ENCODE assay signal across 1 cellular context in the genomic region with DNA sequence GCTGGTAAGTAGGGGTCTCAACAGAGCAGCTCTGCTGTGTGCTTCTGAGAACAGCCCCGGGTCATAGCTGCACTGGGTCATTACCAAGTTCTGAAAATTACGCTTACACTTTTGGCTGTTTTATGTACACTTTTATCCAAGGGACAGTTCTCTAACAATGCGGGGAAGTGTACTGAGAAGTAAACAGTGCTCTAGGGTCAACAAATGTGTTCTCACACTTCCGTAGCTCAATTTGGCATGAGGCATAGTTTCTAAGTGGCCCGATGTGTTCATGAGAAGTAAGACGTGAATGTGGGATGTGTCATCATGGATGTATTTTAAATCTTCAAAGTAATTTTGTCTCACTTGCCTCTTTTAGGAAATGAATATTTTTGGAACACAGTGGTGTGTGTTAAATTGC.
TF ChIP-seq lines count a peak whose summit lies in the region.

No MANE protein-coding gene starts in this region.

TF ChIP-seq in K562, 482 proteins besides CTCF, POLR2A, EP300 and RAD21:
- no peak for TF ChIP-seq RBM15 (IDR thresholded peaks at IDR 0.05; ENCODE audit: insufficient read depth, low read length)
- TF ChIP-seq, protein P1, sequence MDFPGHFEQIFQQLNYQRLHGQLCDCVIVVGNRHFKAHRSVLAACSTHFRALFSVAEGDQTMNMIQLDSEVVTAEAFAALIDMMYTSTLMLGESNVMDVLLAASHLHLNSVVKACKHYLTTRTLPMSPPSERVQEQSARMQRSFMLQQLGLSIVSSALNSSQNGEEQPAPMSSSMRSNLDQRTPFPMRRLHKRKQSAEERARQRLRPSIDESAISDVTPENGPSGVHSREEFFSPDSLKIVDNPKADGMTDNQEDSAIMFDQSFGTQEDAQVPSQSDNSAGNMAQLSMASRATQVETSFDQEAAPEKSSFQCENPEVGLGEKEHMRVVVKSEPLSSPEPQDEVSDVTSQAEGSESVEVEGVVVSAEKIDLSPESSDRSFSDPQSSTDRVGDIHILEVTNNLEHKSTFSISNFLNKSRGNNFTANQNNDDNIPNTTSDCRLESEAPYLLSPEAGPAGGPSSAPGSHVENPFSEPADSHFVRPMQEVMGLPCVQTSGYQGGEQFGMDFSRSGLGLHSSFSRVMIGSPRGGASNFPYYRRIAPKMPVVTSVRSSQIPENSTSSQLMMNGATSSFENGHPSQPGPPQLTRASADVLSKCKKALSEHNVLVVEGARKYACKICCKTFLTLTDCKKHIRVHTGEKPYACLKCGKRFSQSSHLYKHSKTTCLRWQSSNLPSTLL (IDR thresholded peaks at IDR 0.05), result no peak
- no peak for TF ChIP-seq ASH1L (IDR thresholded peaks at IDR 0.05; ENCODE audit: borderline replicate concordance, low read depth, partially characterized antibody)
- TF ChIP-seq ZNF174 (CRISPR knock-in tag; IDR thresholded peaks at IDR 0.05), result no peak
- TF ChIP-seq, protein P2, sequence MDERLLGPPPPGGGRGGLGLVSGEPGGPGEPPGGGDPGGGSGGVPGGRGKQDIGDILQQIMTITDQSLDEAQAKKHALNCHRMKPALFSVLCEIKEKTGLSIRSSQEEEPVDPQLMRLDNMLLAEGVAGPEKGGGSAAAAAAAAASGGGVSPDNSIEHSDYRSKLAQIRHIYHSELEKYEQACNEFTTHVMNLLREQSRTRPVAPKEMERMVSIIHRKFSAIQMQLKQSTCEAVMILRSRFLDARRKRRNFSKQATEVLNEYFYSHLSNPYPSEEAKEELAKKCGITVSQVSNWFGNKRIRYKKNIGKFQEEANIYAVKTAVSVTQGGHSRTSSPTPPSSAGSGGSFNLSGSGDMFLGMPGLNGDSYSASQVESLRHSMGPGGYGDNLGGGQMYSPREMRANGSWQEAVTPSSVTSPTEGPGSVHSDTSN (CRISPR knock-in tag; IDR thresholded peaks at IDR 0.05; ENCODE audit: low read depth), result no peak
- TF ChIP-seq, protein P2 (tag; conservative IDR thresholded peaks at IDR 0.05; ENCODE audit: low read depth), result no peak
- no peak for TF ChIP-seq ZFP1 (CRISPR knock-in tag; IDR thresholded peaks at IDR 0.05)
- TF ChIP-seq, protein P3, sequence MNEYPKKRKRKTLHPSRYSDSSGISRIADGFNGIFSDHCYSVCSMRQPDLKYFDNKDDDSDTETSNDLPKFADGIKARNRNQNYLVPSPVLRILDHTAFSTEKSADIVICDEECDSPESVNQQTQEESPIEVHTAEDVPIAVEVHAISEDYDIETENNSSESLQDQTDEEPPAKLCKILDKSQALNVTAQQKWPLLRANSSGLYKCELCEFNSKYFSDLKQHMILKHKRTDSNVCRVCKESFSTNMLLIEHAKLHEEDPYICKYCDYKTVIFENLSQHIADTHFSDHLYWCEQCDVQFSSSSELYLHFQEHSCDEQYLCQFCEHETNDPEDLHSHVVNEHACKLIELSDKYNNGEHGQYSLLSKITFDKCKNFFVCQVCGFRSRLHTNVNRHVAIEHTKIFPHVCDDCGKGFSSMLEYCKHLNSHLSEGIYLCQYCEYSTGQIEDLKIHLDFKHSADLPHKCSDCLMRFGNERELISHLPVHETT (CRISPR knock-in tag; conservative IDR thresholded peaks at IDR 0.05 in 1 of 2, IDR thresholded peaks at IDR 0.05 in 1 of 2), result no peak
- TF ChIP-seq, protein P4, sequence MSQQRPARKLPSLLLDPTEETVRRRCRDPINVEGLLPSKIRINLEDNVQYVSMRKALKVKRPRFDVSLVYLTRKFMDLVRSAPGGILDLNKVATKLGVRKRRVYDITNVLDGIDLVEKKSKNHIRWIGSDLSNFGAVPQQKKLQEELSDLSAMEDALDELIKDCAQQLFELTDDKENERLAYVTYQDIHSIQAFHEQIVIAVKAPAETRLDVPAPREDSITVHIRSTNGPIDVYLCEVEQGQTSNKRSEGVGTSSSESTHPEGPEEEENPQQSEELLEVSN (IDR thresholded peaks at IDR 0.05; ENCODE audit: borderline replicate concordance in 1 of 2, extremely low read depth in 1 of 2, insufficient read depth in 1 of 2, insufficient read length in 1 of 2, low read depth in 1 of 2, low read length in 1 of 2, poor library complexity in 1 of 2, severe bottlenecking in 1 of 2), result no peak
- TF ChIP-seq PYGO2 (tag; IDR thresholded peaks at IDR 0.05), result no peak
- no peak for TF ChIP-seq ZFP36 (IDR thresholded peaks at IDR 0.05; ENCODE audit: low read depth, low read length, partially characterized antibody)
- TF ChIP-seq ATF1 (CRISPR knock-in tag; IDR thresholded peaks at IDR 0.05), result no peak
- TF ChIP-seq ATF1 (tag; IDR thresholded peaks at IDR 0.05), result no peak
- TF ChIP-seq TAL1 (IDR thresholded peaks at IDR 0.05), result no peak
- no peak for TF ChIP-seq KLF10 (CRISPR knock-in tag; IDR thresholded peaks at IDR 0.05)
- TF ChIP-seq ATF4 (CRISPR knock-in tag; IDR thresholded peaks at IDR 0.05), result no peak
- no peak for TF ChIP-seq SRF (CRISPR knock-in tag; IDR thresholded peaks at IDR 0.05)
- no peak for TF ChIP-seq ZNF644 (tag; IDR thresholded peaks at IDR 0.05; ENCODE audit: low read depth)
- TF ChIP-seq TBL1XR1 (IDR thresholded peaks at IDR 0.05; ENCODE audit: low read length in 2 of 2), result no peak
- TF ChIP-seq MCM2 (IDR thresholded peaks at IDR 0.05; ENCODE audit: low read depth), result no peak
TF ChIP-seq in K562: peak in this region for 0.
